ENCODE assay signal across 1 cellular context in the genomic region with DNA sequence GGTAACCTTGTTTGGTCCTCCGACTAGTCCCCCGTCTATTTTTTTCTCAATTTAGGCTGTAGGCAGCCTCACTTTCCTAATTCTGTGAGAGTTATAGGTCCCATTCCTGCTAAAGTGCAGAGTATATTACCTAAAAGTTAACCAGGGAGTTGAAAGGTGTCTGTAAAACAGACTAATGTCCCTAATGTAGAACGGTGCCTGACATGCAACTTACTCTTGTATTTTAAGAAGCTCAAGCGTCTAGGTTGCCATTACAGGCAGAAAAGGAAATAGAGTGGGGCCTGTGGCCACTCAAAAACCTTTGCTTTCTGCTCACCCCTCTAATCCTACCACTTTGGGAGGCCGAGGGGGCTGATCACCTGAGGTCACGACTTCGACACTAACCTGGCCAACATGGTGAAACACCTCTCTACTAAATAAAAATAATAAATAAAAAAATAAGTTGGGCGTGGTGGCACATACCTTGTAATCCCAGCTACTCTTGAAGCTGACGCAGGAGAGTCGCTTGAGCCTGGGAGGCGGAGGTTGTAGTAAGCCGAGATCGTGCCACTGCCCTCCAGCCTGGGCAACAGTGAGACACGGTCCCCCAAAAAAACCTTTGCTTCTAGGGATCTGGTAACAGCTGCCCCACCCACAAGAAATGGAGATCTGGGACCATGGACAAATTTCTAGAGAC.
TF ChIP-seq lines count a peak whose summit lies in the region.

No MANE protein-coding gene starts in this region.

TF ChIP-seq in K562, 482 proteins besides CTCF, POLR2A, EP300 and RAD21 (continued from another document and continues in another):
- TF ChIP-seq MEF2A (IDR thresholded peaks at IDR 0.05; ENCODE audit: control insufficient read depth, low read depth, low read length) (no peak), ZFX (CRISPR knock-in tag; IDR thresholded peaks at IDR 0.05) (no peak), NFYB (IDR thresholded peaks at IDR 0.05; ENCODE audit: extremely low read depth, insufficient read length) (no peak), PRDM10 (IDR thresholded peaks at IDR 0.05; ENCODE audit: partially characterized antibody) (no peak), SMAD1 (IDR thresholded peaks at IDR 0.05; ENCODE audit: low read depth, low read length, partially characterized antibody) (no peak), MIER1 (IDR thresholded peaks at IDR 0.05; ENCODE audit: low read depth) (no peak), EGR1 (conservative IDR thresholded peaks at IDR 0.05) (no peak), ADNP (tag; IDR thresholded peaks at IDR 0.05) (no peak), SRSF9 (IDR thresholded peaks at IDR 0.05; ENCODE audit: borderline replicate concordance, low read depth, low read length) (no peak), KLF16 (IDR thresholded peaks at IDR 0.05) (no peak), SMARCC2 (IDR thresholded peaks at IDR 0.05; ENCODE audit: low read depth) (no peak), NFRKB (IDR thresholded peaks at IDR 0.05; ENCODE audit: low read depth) (no peak), ZNF780A (CRISPR knock-in tag; IDR thresholded peaks at IDR 0.05) (no peak), CBX8 (IDR thresholded peaks at IDR 0.05; ENCODE audit: borderline replicate concordance, extremely low read depth, low read depth, low read length, poor library complexity, severe bottlenecking) (no peak), FOXA3 (CRISPR knock-in tag; conservative IDR thresholded peaks at IDR 0.05 in 1 of 2, IDR thresholded peaks at IDR 0.05 in 1 of 2) (no peak), ZMIZ1 (IDR thresholded peaks at IDR 0.05; ENCODE audit: low read depth in 2 of 2, low read length in 2 of 2) (no peak), CCNT2 (IDR thresholded peaks at IDR 0.05; ENCODE audit: borderline replicate concordance, extremely low read depth, insufficient read length, low read depth, low read length) (no peak), ARNT (IDR thresholded peaks at IDR 0.05) (no peak), AFF1 (IDR thresholded peaks at IDR 0.05; ENCODE audit: low read depth in 1 of 2, partially characterized antibody in 2 of 2) (no peak), TCF15 (CRISPR knock-in tag; IDR thresholded peaks at IDR 0.05) (no peak), CHCHD3 (CRISPR knock-in tag; IDR thresholded peaks at IDR 0.05) (peak; percentile 96), PURB (CRISPR knock-in tag; IDR thresholded peaks at IDR 0.05; ENCODE audit: low read depth) (no peak), ZNF197 (CRISPR knock-in tag; IDR thresholded peaks at IDR 0.05; ENCODE audit: low read depth) (no peak), XRCC4 (IDR thresholded peaks at IDR 0.05; ENCODE audit: extremely low read depth, insufficient read depth, insufficient read length) (no peak), THRA (IDR thresholded peaks at IDR 0.05) (no peak), HDGF (IDR thresholded peaks at IDR 0.05) (no peak), CBFA2T3 (IDR thresholded peaks at IDR 0.05) (no peak)
- TF ChIP-seq, protein P1, sequence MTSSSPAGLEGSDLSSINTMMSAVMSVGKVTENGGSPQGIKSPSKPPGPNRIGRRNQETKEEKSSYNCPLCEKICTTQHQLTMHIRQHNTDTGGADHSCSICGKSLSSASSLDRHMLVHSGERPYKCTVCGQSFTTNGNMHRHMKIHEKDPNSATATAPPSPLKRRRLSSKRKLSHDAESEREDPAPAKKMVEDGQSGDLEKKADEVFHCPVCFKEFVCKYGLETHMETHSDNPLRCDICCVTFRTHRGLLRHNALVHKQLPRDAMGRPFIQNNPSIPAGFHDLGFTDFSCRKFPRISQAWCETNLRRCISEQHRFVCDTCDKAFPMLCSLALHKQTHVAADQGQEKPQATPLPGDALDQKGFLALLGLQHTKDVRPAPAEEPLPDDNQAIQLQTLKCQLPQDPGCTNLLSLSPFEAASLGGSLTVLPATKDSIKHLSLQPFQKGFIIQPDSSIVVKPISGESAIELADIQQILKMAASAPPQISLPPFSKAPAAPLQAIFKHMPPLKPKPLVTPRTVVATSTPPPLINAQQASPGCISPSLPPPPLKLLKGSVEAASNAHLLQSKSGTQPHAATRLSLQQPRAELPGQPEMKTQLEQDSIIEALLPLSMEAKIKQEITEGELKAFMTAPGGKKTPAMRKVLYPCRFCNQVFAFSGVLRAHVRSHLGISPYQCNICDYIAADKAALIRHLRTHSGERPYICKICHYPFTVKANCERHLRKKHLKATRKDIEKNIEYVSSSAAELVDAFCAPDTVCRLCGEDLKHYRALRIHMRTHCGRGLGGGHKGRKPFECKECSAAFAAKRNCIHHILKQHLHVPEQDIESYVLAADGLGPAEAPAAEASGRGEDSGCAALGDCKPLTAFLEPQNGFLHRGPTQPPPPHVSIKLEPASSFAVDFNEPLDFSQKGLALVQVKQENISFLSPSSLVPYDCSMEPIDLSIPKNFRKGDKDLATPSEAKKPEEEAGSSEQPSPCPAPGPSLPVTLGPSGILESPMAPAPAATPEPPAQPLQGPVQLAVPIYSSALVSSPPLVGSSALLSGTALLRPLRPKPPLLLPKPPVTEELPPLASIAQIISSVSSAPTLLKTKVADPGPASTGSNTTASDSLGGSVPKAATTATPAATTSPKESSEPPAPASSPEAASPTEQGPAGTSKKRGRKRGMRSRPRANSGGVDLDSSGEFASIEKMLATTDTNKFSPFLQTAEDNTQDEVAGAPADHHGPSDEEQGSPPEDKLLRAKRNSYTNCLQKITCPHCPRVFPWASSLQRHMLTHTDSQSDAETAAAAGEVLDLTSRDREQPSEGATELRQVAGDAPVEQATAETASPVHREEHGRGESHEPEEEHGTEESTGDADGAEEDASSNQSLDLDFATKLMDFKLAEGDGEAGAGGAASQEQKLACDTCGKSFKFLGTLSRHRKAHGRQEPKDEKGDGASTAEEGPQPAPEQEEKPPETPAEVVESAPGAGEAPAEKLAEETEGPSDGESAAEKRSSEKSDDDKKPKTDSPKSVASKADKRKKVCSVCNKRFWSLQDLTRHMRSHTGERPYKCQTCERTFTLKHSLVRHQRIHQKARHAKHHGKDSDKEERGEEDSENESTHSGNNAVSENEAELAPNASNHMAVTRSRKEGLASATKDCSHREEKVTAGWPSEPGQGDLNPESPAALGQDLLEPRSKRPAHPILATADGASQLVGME (CRISPR knock-in tag; IDR thresholded peaks at IDR 0.05) = no peak
- TF ChIP-seq, protein P2, sequence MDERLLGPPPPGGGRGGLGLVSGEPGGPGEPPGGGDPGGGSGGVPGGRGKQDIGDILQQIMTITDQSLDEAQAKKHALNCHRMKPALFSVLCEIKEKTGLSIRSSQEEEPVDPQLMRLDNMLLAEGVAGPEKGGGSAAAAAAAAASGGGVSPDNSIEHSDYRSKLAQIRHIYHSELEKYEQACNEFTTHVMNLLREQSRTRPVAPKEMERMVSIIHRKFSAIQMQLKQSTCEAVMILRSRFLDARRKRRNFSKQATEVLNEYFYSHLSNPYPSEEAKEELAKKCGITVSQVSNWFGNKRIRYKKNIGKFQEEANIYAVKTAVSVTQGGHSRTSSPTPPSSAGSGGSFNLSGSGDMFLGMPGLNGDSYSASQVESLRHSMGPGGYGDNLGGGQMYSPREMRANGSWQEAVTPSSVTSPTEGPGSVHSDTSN (CRISPR knock-in tag; IDR thresholded peaks at IDR 0.05; ENCODE audit: low read depth) = no peak
- TF ChIP-seq, protein P2 (tag; conservative IDR thresholded peaks at IDR 0.05; ENCODE audit: low read depth) = no peak
